ENCODE assay signal across 26 cellular contexts in the genomic region with DNA sequence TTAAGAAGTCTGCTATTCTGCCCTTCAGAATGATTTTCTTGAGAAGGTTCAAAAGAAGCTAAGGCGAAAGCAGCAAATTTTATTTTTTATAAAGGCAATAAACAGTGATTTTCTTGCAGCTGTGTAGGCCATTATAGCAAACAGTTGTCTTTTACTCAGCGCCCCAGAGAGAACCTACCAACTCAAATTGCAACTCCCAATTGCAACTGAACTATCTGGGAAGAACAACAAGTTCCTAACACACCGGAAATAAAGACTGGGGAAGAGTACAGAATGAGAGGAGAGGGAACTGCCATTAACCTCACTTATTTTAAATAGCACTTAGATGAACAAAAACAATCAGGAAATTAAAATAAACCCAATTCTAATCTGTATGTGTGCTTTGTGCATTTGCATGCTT.
"Had no signal": no experiment of that assay in that cellular context is flagged by ENCODE, and none has a peak within 500 bp of the region (broad histone marks: within the 10 kb centered on the region; RNA-seq: fewer than 3 reads in every experiment).

No MANE protein-coding gene starts in this region.

- H3K4me3 Mint-ChIP-seq: activated CD8-positive, alpha-beta T cell treated with anti-CD3 and anti-CD28 coated beads for 36 hours; activated naive CD4-positive, alpha-beta T cell treated with anti-CD3 and anti-CD28 coated beads, Interleukin-2, amount 50 U/mL, for 24 hours; immature natural killer cell; naive B cell; nephron progenitor cell had no signal

- FAIRE-seq: bronchial epithelial cell, pancreas had no signal

- H3K27ac Mint-ChIP-seq: activated CD8-positive, alpha-beta T cell treated with anti-CD3 and anti-CD28 coated beads for 36 hours; activated naive CD4-positive, alpha-beta T cell treated with anti-CD3 and anti-CD28 coated beads, Interleukin-2, amount 50 U/mL, for 24 hours; activated T-helper 2 cell treated with anti-CD3 and anti-CD28 coated beads, Interferon-gamma antibody, Interleukin-2, Interleukin-4, amounts not matched to agents 10 μg/mL and 5 μg/mL and 100 μg/mL, durations not matched to agents 14 hours and 24 hours and 36 hours; immature natural killer cell; naive B cell; nephron progenitor cell had no signal

- ATAC-seq: activated CD8-positive, alpha-beta T cell treated with anti-CD3 and anti-CD28 coated beads for 36 hours; lower lobe of right lung; mucosa of descending colon; pancreas had no signal

- H3K4me1 Mint-ChIP-seq: activated naive CD4-positive, alpha-beta T cell treated with anti-CD3 and anti-CD28 coated beads, Interleukin-2, amount 50 U/mL, for 24 hours; immature natural killer cell; naive B cell; nephron progenitor cell had no signal

- H3K4me3 ChIP-seq: colonic mucosa, heart left ventricle, lower lobe of right lung, mucosa of descending colon, pancreas, prostate gland, spleen, tibial nerve had no signal

- DNase-seq: activated CD4-positive, alpha-beta T cell treated with anti-CD3 and anti-CD28 coated beads for 1 hour; activated CD4-positive, alpha-beta T cell treated with anti-CD3 and anti-CD28 coated beads, Interleukin-2, amount 50 U/mL, for 1 hour; activated CD8-positive, alpha-beta T cell treated with anti-CD3 and anti-CD28 coated beads for 36 hours; activated T-cell treated with anti-CD3 and anti-CD28 coated beads, Interleukin-2, amount 50 U/mL, for 48 hours; anterior cingulate cortex; colonic mucosa; effector memory CD4-positive, alpha-beta T cell; erythroblast; heart left ventricle; hypothalamus; immature natural killer cell; kidney; lower lobe of right lung; mucosa of descending colon; naive B cell; nephron progenitor cell; pancreas; retina; spleen; stimulated activated naive CD4-positive, alpha-beta T cell; T-helper 2 cell had no signal

- H3K4me1 ChIP-seq: colonic mucosa, pancreas, prostate gland had no signal

- H3K9me3 ChIP-seq: colonic mucosa, heart left ventricle, lower lobe of right lung, mucosa of descending colon, pancreas, prostate gland, spleen, tibial nerve had no signal

- H3K36me3 ChIP-seq: colonic mucosa, heart left ventricle, lower lobe of right lung, pancreas, prostate gland, spleen, tibial nerve had no signal

- H3K27me3 ChIP-seq: colonic mucosa, heart left ventricle, pancreas, spleen, tibial nerve had no signal

- H3K9me3 Mint-ChIP-seq: activated CD8-positive, alpha-beta T cell treated with anti-CD3 and anti-CD28 coated beads for 36 hours; activated naive CD4-positive, alpha-beta T cell treated with anti-CD3 and anti-CD28 coated beads, Interleukin-2, amount 50 U/mL, for 24 hours; activated T-helper 2 cell treated with anti-CD3 and anti-CD28 coated beads, Interferon-gamma antibody, Interleukin-2, Interleukin-4, amounts not matched to agents 10 μg/mL and 5 μg/mL and 100 μg/mL, durations not matched to agents 14 hours and 24 hours and 36 hours; naive B cell; nephron progenitor cell had no signal

- H3K27ac ChIP-seq: colonic mucosa, lower lobe of right lung, pancreas, prostate gland, spleen had no signal

- H3K27me3 Mint-ChIP-seq: activated CD8-positive, alpha-beta T cell treated with anti-CD3 and anti-CD28 coated beads for 36 hours; activated naive CD4-positive, alpha-beta T cell treated with anti-CD3 and anti-CD28 coated beads, Interleukin-2, amount 50 U/mL, for 24 hours; naive B cell had no signal

- H3K36me3 Mint-ChIP-seq: activated naive CD4-positive, alpha-beta T cell treated with anti-CD3 and anti-CD28 coated beads, Interleukin-2, amount 50 U/mL, for 24 hours; immature natural killer cell; naive B cell had no signal
